10 cellular contexts compared by ENCODE assay signal in the genomic region with DNA sequence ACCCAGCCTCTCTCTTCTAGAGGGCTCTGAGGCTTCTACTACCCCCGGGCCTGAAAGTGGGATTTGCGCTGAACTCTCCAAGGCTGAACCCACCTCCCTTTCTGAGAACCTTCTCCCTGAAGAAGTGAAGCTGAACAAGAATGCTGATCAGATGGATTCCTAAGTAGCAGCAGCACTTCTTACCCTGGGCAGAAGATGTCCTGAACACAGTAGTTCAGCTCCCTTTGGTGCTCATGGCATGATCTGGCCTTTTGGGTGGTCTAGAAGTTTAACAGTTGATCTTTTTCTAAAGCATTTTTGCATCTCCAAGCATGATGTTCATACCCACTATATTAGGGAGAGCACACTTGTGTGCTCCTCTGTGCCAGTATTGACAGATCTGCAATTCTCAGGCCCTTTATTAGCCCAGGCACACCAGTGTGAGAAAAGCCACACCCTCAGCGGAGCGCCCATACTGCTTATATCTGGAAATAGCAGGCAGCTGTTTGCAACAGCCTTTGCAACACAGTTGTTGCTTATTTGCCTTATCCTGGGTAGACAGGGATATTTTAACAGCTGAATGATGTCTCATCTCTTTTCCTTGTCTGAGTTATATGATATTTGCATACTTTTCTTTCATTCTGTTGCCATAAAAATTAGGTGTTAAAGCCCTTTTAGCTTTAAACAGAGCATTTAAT.
"Had no signal": no experiment of that assay in that cellular context is flagged by ENCODE, and none has a peak within 500 bp of the region (broad histone marks: within the 10 kb centered on the region; RNA-seq: fewer than 3 reads in every experiment).

No MANE protein-coding gene starts in this region.

- H3K9me3 Mint-ChIP-seq: activated naive CD4-positive, alpha-beta T cell treated with anti-CD3 and anti-CD28 coated beads, Interleukin-2, amount 50 U/mL, for 24 hours; central memory CD8-positive, alpha-beta T cell; neural crest cell; stimulated activated naive CD8-positive, alpha-beta T cell treated with anti-CD3 and anti-CD28 coated beads, Interleukin-15, amount 100 ng/mL, for 72 hours had no signal

- H3K4me3 Mint-ChIP-seq: activated naive CD4-positive, alpha-beta T cell treated with anti-CD3 and anti-CD28 coated beads, Interleukin-2, amount 50 U/mL, for 24 hours; central memory CD8-positive, alpha-beta T cell; neural crest cell; stimulated activated naive CD8-positive, alpha-beta T cell treated with anti-CD3 and anti-CD28 coated beads, Interleukin-15, amount 100 ng/mL, for 72 hours had no signal

- H3K27me3 Mint-ChIP-seq: activated naive CD4-positive, alpha-beta T cell treated with anti-CD3 and anti-CD28 coated beads, Interleukin-2, amount 50 U/mL, for 24 hours; stimulated activated naive CD8-positive, alpha-beta T cell treated with anti-CD3 and anti-CD28 coated beads, Interleukin-15, amount 100 ng/mL, for 72 hours had no signal

- ATAC-seq: left cardiac atrium; stimulated activated naive CD8-positive, alpha-beta T cell treated with anti-CD3 and anti-CD28 coated beads, Interleukin-15, amount 100 ng/mL, for 72 hours had no signal

- H3K27ac Mint-ChIP-seq: activated naive CD4-positive, alpha-beta T cell treated with anti-CD3 and anti-CD28 coated beads, Interleukin-2, amount 50 U/mL, for 24 hours had no signal

- DNase-seq: activated T-cell treated with anti-CD3 and anti-CD28 coated beads, Interleukin-2, amount 50 U/mL, for 1 hour; left cardiac atrium; ovary; stimulated activated CD4-positive, alpha-beta T cell treated with anti-CD3 and anti-CD28 coated beads, Interleukin-15, amount 100 ng/mL, for 24 hours; stimulated activated CD4-positive, alpha-beta T cell treated with anti-CD3 and anti-CD28 coated beads, Interleukin-4, amount 100 ng/mL, for 4 hours; stimulated activated naive CD8-positive, alpha-beta T cell treated with anti-CD3 and anti-CD28 coated beads, Interleukin-15, amount 100 ng/mL, for 72 hours; testis had no signal

- H3K4me1 Mint-ChIP-seq: activated naive CD4-positive, alpha-beta T cell treated with anti-CD3 and anti-CD28 coated beads, Interleukin-2, amount 50 U/mL, for 24 hours; central memory CD8-positive, alpha-beta T cell; stimulated activated naive CD8-positive, alpha-beta T cell treated with anti-CD3 and anti-CD28 coated beads, Interleukin-15, amount 100 ng/mL, for 72 hours had no signal
